In genomic region chr12:104677441-104678089, GRCh38 we compare ENCODE assay signal across 1 cellular context.
A peak's percentile ranks its signal among the peaks of the same experiment; 100 is the strongest.
TF ChIP-seq lines count a peak whose summit lies in the region.

No MANE protein-coding gene starts in this region.

TF ChIP-seq in HCT116, 20 proteins besides CTCF, POLR2A, EP300 and RAD21:
- TF ChIP-seq REST (IDR thresholded peaks at IDR 0.05; ENCODE audit: low read depth) (no peak), TCF7L2 (IDR thresholded peaks at IDR 0.05; ENCODE audit: borderline replicate concordance, extremely low read depth, insufficient read depth, insufficient read length) (no peak), SIN3A (IDR thresholded peaks at IDR 0.05; ENCODE audit: low read depth) (0 out of 2 replicates have a peak, but pooled peaks have one; percentile 35), FOSL1 (IDR thresholded peaks at IDR 0.05; ENCODE audit: low read depth) (0 out of 2 replicates have a peak, but pooled peaks have one; percentile 16), ZFX (IDR thresholded peaks at IDR 0.05) (no peak), MAX (IDR thresholded peaks at IDR 0.05) (no peak), YY1 (IDR thresholded peaks at IDR 0.05; ENCODE audit: extremely low read depth, insufficient replicate concordance, low read depth, low read length) (no peak), JUND (IDR thresholded peaks at IDR 0.05) (peak; percentile 49; the same call in 1 of the 2 replicates), SP1 (IDR thresholded peaks at IDR 0.05; ENCODE audit: low read depth) (peak; percentile 78), CEBPB (IDR thresholded peaks at IDR 0.05; ENCODE audit: low read depth) (0 out of 2 replicates have a peak, but pooled peaks have one; percentile 19), EGR1 (IDR thresholded peaks at IDR 0.05; ENCODE audit: low read depth) (no peak), CBX3 (IDR thresholded peaks at IDR 0.05; ENCODE audit: low read depth) (peak; percentile 87)
